In the genomic region with DNA sequence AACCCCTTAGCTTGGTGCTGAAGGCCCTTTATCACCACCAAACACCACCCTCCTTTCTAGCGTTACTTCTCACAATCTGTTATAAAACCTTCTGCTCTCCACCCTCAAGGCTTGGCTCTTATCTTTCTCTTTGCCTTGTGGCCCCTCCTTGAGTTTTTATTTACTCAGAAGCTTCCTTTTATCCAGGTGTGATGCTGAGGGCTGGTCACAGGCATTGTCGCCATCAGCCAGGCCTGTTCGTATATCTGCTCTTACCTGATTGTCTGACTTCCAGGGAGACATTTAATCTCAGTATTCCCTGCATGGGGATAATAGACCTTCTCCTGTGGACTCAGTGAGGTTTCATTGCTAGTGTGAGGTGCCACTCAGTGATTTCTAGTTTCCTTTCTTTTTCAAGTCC, we compare ENCODE assay signal across 19 cellular contexts. TPM values are rescaled to one million over a fixed set of nuclear protein-coding genes. Genes with fewer than 3 reads are reported as not detected.
DNase-seq lines count a peak whose midpoint lies in the region; ATAC-seq, FAIRE-seq and TF ChIP-seq lines count a peak whose summit lies in the region.
"Had no signal": no experiment of that assay in that cellular context is flagged by ENCODE, and none has a peak within 500 bp of the region (broad histone marks: within the 10 kb centered on the region; RNA-seq: fewer than 3 reads in every experiment).

No MANE protein-coding gene starts in this region.

- no peak for FAIRE-seq in K562 (lab: Jason Lieb, UNC)
- FAIRE-seq: GM12891, GM18507 had no signal

- in situ Hi-C loops in K562 (cut with MboI) = loop anchor here (25.0 kb wide), 2 partner anchors 687 to 987 kb away; a partner anchor contains a TSS

- H2BK5ac ChIP-seq in H9 (ENCODE audit: insufficient read length, low read length) = no peak overlapping the region

- H2BK120ac ChIP-seq in H9 (ENCODE audit: low read depth, low read length, poor library complexity, severe bottlenecking) = no peak overlapping the region

- TF ChIP-seq EP300 in K562 (IDR thresholded peaks at IDR 0.05; ENCODE audit: low read length) = no peak

- H2AFZ ChIP-seq in H9 (ENCODE audit: low read length) = no peak overlapping the region
- no peak overlapping the region for H2AFZ ChIP-seq in K562 (ENCODE audit: low read depth, low read length)

- no peaks in the 10 kb centered on the region for H3K9me3 Mint-ChIP-seq in H9

- H3K14ac ChIP-seq in H9 (ENCODE audit: insufficient read depth, low read length) = no peak overlapping the region

- no peaks in the 10 kb centered on the region for H3K9me1 ChIP-seq in K562 (ENCODE audit: control insufficient read depth, insufficient read depth, low read length)

- H3K9ac ChIP-seq in H9 (ENCODE audit: extremely low read depth, insufficient read length, low read length) (no peak overlapping the region), K562 (ENCODE audit: insufficient read depth in 1 of 2, low read depth in 2 of 2, low read length in 2 of 2) (no peak overlapping the region)

- H3K36me3 ChIP-seq in K562 (ENCODE audit: control insufficient read depth, insufficient read depth, low read length) (no peaks in the 10 kb centered on the region), body of pancreas (replicated peaks in 1 of 2; ENCODE audit: insufficient read depth in 1 of 2, low read depth in 2 of 2) (no peaks in the 10 kb centered on the region)

- no peaks in the 10 kb centered on the region for H3K27me3 Mint-ChIP-seq in H9 (ENCODE audit: low read depth)

- no peak overlapping the region for H3K4ac ChIP-seq in H9 (ENCODE audit: low read depth, low read length)

- H2AK5ac ChIP-seq in H9 (ENCODE audit: insufficient read length, low read length) = no peak overlapping the region

- no peak overlapping the region for H3K27ac ChIP-seq in H9 (ENCODE audit: insufficient read length, low read depth, low read length)
- no peak overlapping the region for H3K27ac ChIP-seq in K562 (ENCODE audit: extremely low read depth, low read depth, low read length)
- no peak overlapping the region for H3K27ac ChIP-seq in body of pancreas

- no peak for TF ChIP-seq RAD21 in K562 (CRISPR knock-in tag; conservative IDR thresholded peaks at IDR 0.05 in 1 of 2, IDR thresholded peaks at IDR 0.05 in 1 of 2)

- no peak overlapping the region for H3K23ac ChIP-seq in H9 (ENCODE audit: insufficient read length, low read depth, low read length)

- TF ChIP-seq CTCF in H9 (conservative IDR thresholded peaks at IDR 0.05) (no peak), K562 (IDR thresholded peaks at IDR 0.05 in 2 of 3, conservative IDR thresholded peaks at IDR 0.05 in 1 of 3; ENCODE audit: insufficient read depth in 2 of 3, low read depth in 1 of 3, low read length in 3 of 3) (no peak), body of pancreas (IDR thresholded peaks at IDR 0.05) (no peak)

- no peak overlapping the region for H4K8ac ChIP-seq in H9 (replicated peaks; ENCODE audit: insufficient read length, low read depth, low read length)

- no peak overlapping the region for H4K91ac ChIP-seq in H9 (ENCODE audit: insufficient read length, low read depth, low read length)

- no peak overlapping the region for H3T11ph ChIP-seq in H9 (ENCODE audit: low read length)

- peaks cover 0 to 4% (median 2%) of the 10 kb centered on the region in 3 experiments; a peak in 2 of 7 replicates for H3K36me3 Mint-ChIP-seq in H9 (ENCODE audit: insufficient read depth in 1 of 3, low read depth in 3 of 3)
- H3K36me3 Mint-ChIP-seq: CD4-positive, alpha-beta memory T cell had no signal

- H3K79me2 ChIP-seq in H9 (ENCODE audit: insufficient read depth, low read length) = peaks cover 2% of the 10 kb centered on the region; the same call in 1 of the 2 replicates
- H3K79me2 ChIP-seq in K562 (ENCODE audit: control insufficient read depth, insufficient read depth, low read length) = no peaks in the 10 kb centered on the region

- POLR2A ChIA-PET in K562 (lab: Yijun Ruan, JAX) = interaction anchor here (0.7 kb wide), 1 partner anchor 183 kb away, joined by 3 read pairs; no protein-coding TSS in a partner anchor

- H4K20me1 ChIP-seq in H9 (ENCODE audit: control insufficient read depth, insufficient read depth, insufficient read length) (peaks cover 3% of the 10 kb centered on the region), K562 (replicated peaks; ENCODE audit: control insufficient read depth, insufficient read depth, low read length) (no peaks in the 10 kb centered on the region)

- no peak for TF ChIP-seq POLR2A in K562 (conservative IDR thresholded peaks at IDR 0.05)
- no peak for TF ChIP-seq POLR2A in erythroblast (IDR thresholded peaks at IDR 0.05; ENCODE audit: low read length)
- TF ChIP-seq POLR2A in body of pancreas (IDR thresholded peaks at IDR 0.05) = no peak

- no peak overlapping the region for H3K4me3 Mint-ChIP-seq in H9
- H3K4me3 Mint-ChIP-seq: CD4-positive, alpha-beta memory T cell had no signal

- H3K4me2 ChIP-seq in H9 (ENCODE audit: insufficient read depth, insufficient read length, low read length) (no peak overlapping the region), K562 (ENCODE audit: insufficient read depth, low read length) (no peak overlapping the region)

- H3K18ac ChIP-seq in H9 (ENCODE audit: insufficient read length, low read depth, low read length) = no peak overlapping the region

- H3K23me2 ChIP-seq in H9 (ENCODE audit: insufficient read length, low read depth, low read length, poor library complexity, severe bottlenecking) = no peaks in the 10 kb centered on the region

- intact Hi-C loops in K562 (cut with micrococcal nuclease) = no loop called here
- intact Hi-C loops in body of pancreas (cut with DNase I) = no loop called here

- no peak overlapping the region for H4K5ac ChIP-seq in H9 (ENCODE audit: insufficient read length, low read depth, low read length)

- CTCF ChIA-PET in K562 (lab: Yijun Ruan, JAX; ENCODE audit: low intra/inter-chr PET ratio) = no interaction called here

- H3K4me1 Mint-ChIP-seq in H9 = peaks cover 60 to 72% of the 10 kb centered on the region in 2 experiments

- no peaks in the 10 kb centered on the region for H3K9me3 ChIP-seq in H9 (ENCODE audit: control insufficient read depth, low read depth, low read length)
- no peaks in the 10 kb centered on the region for H3K9me3 ChIP-seq in K562 (replicated peaks; ENCODE audit: control insufficient read depth, insufficient read depth, low read depth, low read length)
- no peaks in the 10 kb centered on the region for H3K9me3 ChIP-seq in body of pancreas

- no TSS peak for BruUV-seq in K562 (replicated peaks; lab: Mats Ljungman, UMichigan)

- no peak overlapping the region for H2BK20ac ChIP-seq in H9 (ENCODE audit: low read depth, low read length, poor library complexity, severe bottlenecking)

- no peak overlapping the region for H3K56ac ChIP-seq in H9 (ENCODE audit: insufficient read length, low read depth, low read length)

- peak overlapping the region in 2 of 3 experiments; percentile 6 to 20; a peak in 4 of 7 replicates for H3K27ac Mint-ChIP-seq in H9

- H3K79me1 ChIP-seq in H9 (ENCODE audit: insufficient read depth, low read depth, low read length, poor library complexity, severe bottlenecking) = no peaks in the 10 kb centered on the region

- no peak overlapping the region for H2BK15ac ChIP-seq in H9 (ENCODE audit: low read depth, low read length)

- no peak for ATAC-seq in K562
- ATAC-seq in body of pancreas = no peak
- ATAC-seq: HCT116 had no signal

- no CpG with 5 or more reads among the region's 3 CpGs for WGBS in H9 (ENCODE audit: extremely low coverage, insufficient read length, low lambda C conversion rate)
- WGBS in K562 (ENCODE audit: insufficient coverage, low coverage, missing lambda C conversion rate) = 0% methylated on average over 3 of the region's 3 CpGs
- 81 to 91% methylated on average over 3 of the region's 3 CpGs for WGBS in body of pancreas, 2 donors

- H3K4me1 ChIP-seq in H9 (ENCODE audit: insufficient read depth, low read length) (peaks cover 16% of the 10 kb centered on the region; the same call in 1 of the 2 replicates), K562 (replicated peaks in 1 of 2; ENCODE audit: control insufficient read depth in 2 of 2, insufficient read depth in 2 of 2, low read length in 2 of 2) (no peaks in the 10 kb centered on the region), body of pancreas (peaks cover 20% of the 10 kb centered on the region)

- no peak for DNase-seq in H9
- DNase-seq in K562 (ENCODE audit: extremely low read depth in 1 of 4, low spot score in 3 of 4) = no peak
- DNase-seq in erythroblast (lab: John Stamatoyannopoulos, UW) = peak; percentile 33 to 71
- no peak for DNase-seq in NOMO-1 (lab: John Stamatoyannopoulos, UW; ENCODE audit: unreplicated experiment in 2 of 2)
- no peak for DNase-seq in NCI-H2227 (lab: John Stamatoyannopoulos, UW; ENCODE audit: unreplicated experiment)
- DNase-seq in body of pancreas = no peak
- DNase-seq: C1 segment of cervical spinal cord; Calu3; CD4-positive, alpha-beta memory T cell; COR-L47; DMS53; DMS79 treated with DMSO at 0.1 percent for 48 hours; GF-D8; GOT3; H7 had no signal

- H3K27me3 ChIP-seq in H9 (ENCODE audit: insufficient read depth, low read length) (no peaks in the 10 kb centered on the region), K562 (ENCODE audit: control insufficient read depth in 2 of 2, insufficient read depth in 2 of 2, low read length in 2 of 2) (no peaks in the 10 kb centered on the region), body of pancreas (no peaks in the 10 kb centered on the region)

- H2BK12ac ChIP-seq in H9 (ENCODE audit: insufficient read length, low read depth, low read length) = no peak overlapping the region

- no peak overlapping the region for H3K4me3 ChIP-seq in K562
- H3K4me3 ChIP-seq in body of pancreas = no peak overlapping the region

RNA-seq across cellular contexts. Expression of a gene that starts 34.2 kb away (rescaled TPM):
- total RNA-seq in H9 (2021) (36.5 and 38.5 TPM in 2 replicates), K562 (2014; rRNA removed) (not detected in 2 replicates), K562 (2014; rRNA removed; fragmentation: Illumina TruSeq; extraction: Trizol) (not detected in 2 replicates), K562 (2015; rRNA removed; fragmentation: Illumina TruSeq; extraction: Trizol) (not detected in 2 replicates), K562 (2021) (0.07 TPM in 1 of 2 replicates, not detected in the other), body of pancreas (under 1 TPM in 1 of 2 donors, not detected in 1; under 0.01 TPM)
- total RNA-seq in K562 (2011; cell fraction: chromatin; rRNA removed; ENCODE audit: low replicate concordance) = not detected in 2 replicates
- not detected in 2 replicates for total RNA-seq in K562 (2011; cell fraction: nucleolus; rRNA removed)
- not detected in 2 replicates for total RNA-seq in K562 (2011; cell fraction: nucleoplasm; rRNA removed)
- polyA plus RNA-seq in K562 (2011; rRNA removed) (not detected in 2 replicates), K562 (2014; fragmentation: Illumina TruSeq; extraction: Trizol) (not detected in 2 replicates), K562 (2014; fragmentation: Nextera tagmentation; extraction: Ambion mirVana) (not detected), K562 (2014; rRNA removed) (not detected in 2 replicates)
- not detected in 2 replicates for polyA plus RNA-seq in K562 (2011; cell fraction: cytosol; rRNA removed)
- not detected in 2 replicates for polyA plus RNA-seq in K562 (2011; cell fraction: nucleus; rRNA removed)
- polyA plus RNA-seq in K562 (2012) = not detected in 2 replicates
- not detected in 2 replicates for polyA minus RNA-seq in K562 (2011; rRNA and poly(A)+ RNA removed)
- polyA minus RNA-seq in K562 (2011; cell fraction: cytosol; rRNA and poly(A)+ RNA removed) = not detected in 2 replicates
- polyA minus RNA-seq in K562 (2011; cell fraction: nucleus; rRNA and poly(A)+ RNA removed) = not detected in 2 replicates
- total RNA-seq: CD4-positive, alpha-beta memory T cell had no signal
- polyA plus RNA-seq: BJ; CD4-positive, alpha-beta memory T cell had no signal

Comparison
In these comparisons a context has a peak if more than half of its experiments do, and no peak if none do; other contexts are left out.
1. DNase-seq: peak in erythroblast (2 of 2); none in H9 (single experiment), K562 (0 of 4), NOMO-1 (0 of 2), NCI-H2227 (single experiment) and body of pancreas (0 of 4).
2. RNA of a gene that starts 34.2 kb away (total RNA-seq): 36.5 to 38.5 TPM in H9; 0.07 TPM in K562 and under 0.01 TPM in body of pancreas; every median in the first group is over 10 times any median in the second.